Comparison of ENCODE assay signal across 1 cellular context in the genomic region with DNA sequence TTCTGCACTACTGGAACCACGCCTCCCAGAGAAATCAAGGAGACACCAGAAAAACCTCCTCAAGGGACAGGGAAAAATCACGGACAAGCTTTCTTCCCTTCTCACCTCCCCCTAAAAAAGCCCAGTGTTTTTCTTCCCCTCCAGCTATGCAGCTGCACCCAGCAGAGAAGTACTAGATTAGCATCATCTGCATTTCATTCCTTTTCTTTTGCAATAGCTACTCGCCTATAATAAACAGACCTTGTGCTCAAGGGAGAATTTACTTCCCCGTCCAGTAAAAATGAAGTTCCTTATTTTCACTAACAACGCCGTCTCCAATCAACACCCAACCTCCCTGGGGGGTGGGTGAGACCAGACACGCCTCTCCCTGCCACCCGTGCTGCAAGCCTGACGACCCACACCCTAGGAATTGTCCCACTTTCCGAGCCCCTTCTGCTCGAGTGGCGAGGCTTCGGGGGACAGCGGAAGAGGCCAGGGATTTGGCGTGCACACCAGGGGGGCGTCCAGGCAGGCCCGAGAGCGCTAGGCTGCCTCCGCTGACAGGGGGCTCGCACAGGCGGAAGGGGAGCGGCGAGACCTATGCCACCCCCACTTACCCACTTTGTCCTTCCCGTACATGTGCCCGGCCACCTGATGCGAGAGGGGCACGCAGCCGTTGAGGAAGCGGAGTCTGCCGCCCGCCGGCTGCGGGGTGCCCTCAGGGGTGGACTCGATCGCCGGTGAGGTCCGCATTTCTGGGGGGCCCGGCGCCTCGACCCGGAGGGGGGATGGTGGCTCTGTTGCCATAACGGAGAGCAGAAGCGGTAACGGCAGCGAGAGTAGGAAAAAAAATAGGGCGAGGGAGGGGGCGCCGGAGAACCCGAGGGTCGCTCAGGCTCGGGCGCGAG.
TF ChIP-seq lines count a peak whose summit lies in the region.

No MANE protein-coding gene starts in this region.

TF ChIP-seq in K562, 482 proteins besides CTCF, POLR2A, EP300 and RAD21 (continued from another document and continues in another):
- TF ChIP-seq, protein P1, sequence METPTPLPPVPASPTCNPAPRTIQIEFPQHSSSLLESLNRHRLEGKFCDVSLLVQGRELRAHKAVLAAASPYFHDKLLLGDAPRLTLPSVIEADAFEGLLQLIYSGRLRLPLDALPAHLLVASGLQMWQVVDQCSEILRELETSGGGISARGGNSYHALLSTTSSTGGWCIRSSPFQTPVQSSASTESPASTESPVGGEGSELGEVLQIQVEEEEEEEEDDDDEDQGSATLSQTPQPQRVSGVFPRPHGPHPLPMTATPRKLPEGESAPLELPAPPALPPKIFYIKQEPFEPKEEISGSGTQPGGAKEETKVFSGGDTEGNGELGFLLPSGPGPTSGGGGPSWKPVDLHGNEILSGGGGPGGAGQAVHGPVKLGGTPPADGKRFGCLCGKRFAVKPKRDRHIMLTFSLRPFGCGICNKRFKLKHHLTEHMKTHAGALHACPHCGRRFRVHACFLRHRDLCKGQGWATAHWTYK (CRISPR knock-in tag; IDR thresholded peaks at IDR 0.05), result no peak
- peak; percentile 38; the same call in 1 of the 2 replicates for TF ChIP-seq RNF2 (IDR thresholded peaks at IDR 0.05)
- TF ChIP-seq NR4A1 (CRISPR knock-in tag; IDR thresholded peaks at IDR 0.05), result 0 out of 2 replicates have a peak, but pooled peaks have one; percentile 20
- no peak for TF ChIP-seq NR4A1 (tag; IDR thresholded peaks at IDR 0.05)
- TF ChIP-seq, protein P2, sequence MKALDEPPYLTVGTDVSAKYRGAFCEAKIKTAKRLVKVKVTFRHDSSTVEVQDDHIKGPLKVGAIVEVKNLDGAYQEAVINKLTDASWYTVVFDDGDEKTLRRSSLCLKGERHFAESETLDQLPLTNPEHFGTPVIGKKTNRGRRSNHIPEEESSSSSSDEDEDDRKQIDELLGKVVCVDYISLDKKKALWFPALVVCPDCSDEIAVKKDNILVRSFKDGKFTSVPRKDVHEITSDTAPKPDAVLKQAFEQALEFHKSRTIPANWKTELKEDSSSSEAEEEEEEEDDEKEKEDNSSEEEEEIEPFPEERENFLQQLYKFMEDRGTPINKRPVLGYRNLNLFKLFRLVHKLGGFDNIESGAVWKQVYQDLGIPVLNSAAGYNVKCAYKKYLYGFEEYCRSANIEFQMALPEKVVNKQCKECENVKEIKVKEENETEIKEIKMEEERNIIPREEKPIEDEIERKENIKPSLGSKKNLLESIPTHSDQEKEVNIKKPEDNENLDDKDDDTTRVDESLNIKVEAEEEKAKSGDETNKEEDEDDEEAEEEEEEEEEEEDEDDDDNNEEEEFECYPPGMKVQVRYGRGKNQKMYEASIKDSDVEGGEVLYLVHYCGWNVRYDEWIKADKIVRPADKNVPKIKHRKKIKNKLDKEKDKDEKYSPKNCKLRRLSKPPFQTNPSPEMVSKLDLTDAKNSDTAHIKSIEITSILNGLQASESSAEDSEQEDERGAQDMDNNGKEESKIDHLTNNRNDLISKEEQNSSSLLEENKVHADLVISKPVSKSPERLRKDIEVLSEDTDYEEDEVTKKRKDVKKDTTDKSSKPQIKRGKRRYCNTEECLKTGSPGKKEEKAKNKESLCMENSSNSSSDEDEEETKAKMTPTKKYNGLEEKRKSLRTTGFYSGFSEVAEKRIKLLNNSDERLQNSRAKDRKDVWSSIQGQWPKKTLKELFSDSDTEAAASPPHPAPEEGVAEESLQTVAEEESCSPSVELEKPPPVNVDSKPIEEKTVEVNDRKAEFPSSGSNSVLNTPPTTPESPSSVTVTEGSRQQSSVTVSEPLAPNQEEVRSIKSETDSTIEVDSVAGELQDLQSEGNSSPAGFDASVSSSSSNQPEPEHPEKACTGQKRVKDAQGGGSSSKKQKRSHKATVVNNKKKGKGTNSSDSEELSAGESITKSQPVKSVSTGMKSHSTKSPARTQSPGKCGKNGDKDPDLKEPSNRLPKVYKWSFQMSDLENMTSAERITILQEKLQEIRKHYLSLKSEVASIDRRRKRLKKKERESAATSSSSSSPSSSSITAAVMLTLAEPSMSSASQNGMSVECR (CRISPR knock-in tag; IDR thresholded peaks at IDR 0.05), result peak; percentile 14
- TF ChIP-seq FOS (IDR thresholded peaks at IDR 0.05; ENCODE audit: extremely low read depth, insufficient read length), result no peak
- peak; percentile 92; the same call in 1 of the 2 replicates for TF ChIP-seq FOXJ2 (tag; IDR thresholded peaks at IDR 0.05)
- TF ChIP-seq BHLHE40 (IDR thresholded peaks at IDR 0.05; ENCODE audit: low read length), result peak; percentile 56; the same call in 1 of the 2 replicates
- TF ChIP-seq, protein P3, sequence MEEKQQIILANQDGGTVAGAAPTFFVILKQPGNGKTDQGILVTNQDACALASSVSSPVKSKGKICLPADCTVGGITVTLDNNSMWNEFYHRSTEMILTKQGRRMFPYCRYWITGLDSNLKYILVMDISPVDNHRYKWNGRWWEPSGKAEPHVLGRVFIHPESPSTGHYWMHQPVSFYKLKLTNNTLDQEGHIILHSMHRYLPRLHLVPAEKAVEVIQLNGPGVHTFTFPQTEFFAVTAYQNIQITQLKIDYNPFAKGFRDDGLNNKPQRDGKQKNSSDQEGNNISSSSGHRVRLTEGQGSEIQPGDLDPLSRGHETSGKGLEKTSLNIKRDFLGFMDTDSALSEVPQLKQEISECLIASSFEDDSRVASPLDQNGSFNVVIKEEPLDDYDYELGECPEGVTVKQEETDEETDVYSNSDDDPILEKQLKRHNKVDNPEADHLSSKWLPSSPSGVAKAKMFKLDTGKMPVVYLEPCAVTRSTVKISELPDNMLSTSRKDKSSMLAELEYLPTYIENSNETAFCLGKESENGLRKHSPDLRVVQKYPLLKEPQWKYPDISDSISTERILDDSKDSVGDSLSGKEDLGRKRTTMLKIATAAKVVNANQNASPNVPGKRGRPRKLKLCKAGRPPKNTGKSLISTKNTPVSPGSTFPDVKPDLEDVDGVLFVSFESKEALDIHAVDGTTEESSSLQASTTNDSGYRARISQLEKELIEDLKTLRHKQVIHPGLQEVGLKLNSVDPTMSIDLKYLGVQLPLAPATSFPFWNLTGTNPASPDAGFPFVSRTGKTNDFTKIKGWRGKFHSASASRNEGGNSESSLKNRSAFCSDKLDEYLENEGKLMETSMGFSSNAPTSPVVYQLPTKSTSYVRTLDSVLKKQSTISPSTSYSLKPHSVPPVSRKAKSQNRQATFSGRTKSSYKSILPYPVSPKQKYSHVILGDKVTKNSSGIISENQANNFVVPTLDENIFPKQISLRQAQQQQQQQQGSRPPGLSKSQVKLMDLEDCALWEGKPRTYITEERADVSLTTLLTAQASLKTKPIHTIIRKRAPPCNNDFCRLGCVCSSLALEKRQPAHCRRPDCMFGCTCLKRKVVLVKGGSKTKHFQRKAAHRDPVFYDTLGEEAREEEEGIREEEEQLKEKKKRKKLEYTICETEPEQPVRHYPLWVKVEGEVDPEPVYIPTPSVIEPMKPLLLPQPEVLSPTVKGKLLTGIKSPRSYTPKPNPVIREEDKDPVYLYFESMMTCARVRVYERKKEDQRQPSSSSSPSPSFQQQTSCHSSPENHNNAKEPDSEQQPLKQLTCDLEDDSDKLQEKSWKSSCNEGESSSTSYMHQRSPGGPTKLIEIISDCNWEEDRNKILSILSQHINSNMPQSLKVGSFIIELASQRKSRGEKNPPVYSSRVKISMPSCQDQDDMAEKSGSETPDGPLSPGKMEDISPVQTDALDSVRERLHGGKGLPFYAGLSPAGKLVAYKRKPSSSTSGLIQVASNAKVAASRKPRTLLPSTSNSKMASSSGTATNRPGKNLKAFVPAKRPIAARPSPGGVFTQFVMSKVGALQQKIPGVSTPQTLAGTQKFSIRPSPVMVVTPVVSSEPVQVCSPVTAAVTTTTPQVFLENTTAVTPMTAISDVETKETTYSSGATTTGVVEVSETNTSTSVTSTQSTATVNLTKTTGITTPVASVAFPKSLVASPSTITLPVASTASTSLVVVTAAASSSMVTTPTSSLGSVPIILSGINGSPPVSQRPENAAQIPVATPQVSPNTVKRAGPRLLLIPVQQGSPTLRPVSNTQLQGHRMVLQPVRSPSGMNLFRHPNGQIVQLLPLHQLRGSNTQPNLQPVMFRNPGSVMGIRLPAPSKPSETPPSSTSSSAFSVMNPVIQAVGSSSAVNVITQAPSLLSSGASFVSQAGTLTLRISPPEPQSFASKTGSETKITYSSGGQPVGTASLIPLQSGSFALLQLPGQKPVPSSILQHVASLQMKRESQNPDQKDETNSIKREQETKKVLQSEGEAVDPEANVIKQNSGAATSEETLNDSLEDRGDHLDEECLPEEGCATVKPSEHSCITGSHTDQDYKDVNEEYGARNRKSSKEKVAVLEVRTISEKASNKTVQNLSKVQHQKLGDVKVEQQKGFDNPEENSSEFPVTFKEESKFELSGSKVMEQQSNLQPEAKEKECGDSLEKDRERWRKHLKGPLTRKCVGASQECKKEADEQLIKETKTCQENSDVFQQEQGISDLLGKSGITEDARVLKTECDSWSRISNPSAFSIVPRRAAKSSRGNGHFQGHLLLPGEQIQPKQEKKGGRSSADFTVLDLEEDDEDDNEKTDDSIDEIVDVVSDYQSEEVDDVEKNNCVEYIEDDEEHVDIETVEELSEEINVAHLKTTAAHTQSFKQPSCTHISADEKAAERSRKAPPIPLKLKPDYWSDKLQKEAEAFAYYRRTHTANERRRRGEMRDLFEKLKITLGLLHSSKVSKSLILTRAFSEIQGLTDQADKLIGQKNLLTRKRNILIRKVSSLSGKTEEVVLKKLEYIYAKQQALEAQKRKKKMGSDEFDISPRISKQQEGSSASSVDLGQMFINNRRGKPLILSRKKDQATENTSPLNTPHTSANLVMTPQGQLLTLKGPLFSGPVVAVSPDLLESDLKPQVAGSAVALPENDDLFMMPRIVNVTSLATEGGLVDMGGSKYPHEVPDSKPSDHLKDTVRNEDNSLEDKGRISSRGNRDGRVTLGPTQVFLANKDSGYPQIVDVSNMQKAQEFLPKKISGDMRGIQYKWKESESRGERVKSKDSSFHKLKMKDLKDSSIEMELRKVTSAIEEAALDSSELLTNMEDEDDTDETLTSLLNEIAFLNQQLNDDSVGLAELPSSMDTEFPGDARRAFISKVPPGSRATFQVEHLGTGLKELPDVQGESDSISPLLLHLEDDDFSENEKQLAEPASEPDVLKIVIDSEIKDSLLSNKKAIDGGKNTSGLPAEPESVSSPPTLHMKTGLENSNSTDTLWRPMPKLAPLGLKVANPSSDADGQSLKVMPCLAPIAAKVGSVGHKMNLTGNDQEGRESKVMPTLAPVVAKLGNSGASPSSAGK (IDR thresholded peaks at IDR 0.05), result peak; percentile 74
- TF ChIP-seq NCOA4 (IDR thresholded peaks at IDR 0.05; ENCODE audit: partially characterized antibody), result no peak
- TF ChIP-seq SAP30 (IDR thresholded peaks at IDR 0.05; ENCODE audit: borderline replicate concordance, insufficient read depth, low read depth, low read length, poor library complexity, severe bottlenecking), result peak; percentile 75
- TF ChIP-seq, protein P4, sequence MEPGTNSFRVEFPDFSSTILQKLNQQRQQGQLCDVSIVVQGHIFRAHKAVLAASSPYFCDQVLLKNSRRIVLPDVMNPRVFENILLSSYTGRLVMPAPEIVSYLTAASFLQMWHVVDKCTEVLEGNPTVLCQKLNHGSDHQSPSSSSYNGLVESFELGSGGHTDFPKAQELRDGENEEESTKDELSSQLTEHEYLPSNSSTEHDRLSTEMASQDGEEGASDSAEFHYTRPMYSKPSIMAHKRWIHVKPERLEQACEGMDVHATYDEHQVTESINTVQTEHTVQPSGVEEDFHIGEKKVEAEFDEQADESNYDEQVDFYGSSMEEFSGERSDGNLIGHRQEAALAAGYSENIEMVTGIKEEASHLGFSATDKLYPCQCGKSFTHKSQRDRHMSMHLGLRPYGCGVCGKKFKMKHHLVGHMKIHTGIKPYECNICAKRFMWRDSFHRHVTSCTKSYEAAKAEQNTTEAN (CRISPR knock-in tag; IDR thresholded peaks at IDR 0.05), result no peak
- TF ChIP-seq PHF21A (IDR thresholded peaks at IDR 0.05; ENCODE audit: borderline replicate concordance, low read depth), result peak; percentile 97
- 0 out of 2 replicates have a peak, but pooled peaks have one; percentile 1 for TF ChIP-seq GABPB1 (CRISPR knock-in tag; IDR thresholded peaks at IDR 0.05)
- TF ChIP-seq NFE2 (IDR thresholded peaks at IDR 0.05; ENCODE audit: low read depth), result no peak
- TF ChIP-seq, protein P5, sequence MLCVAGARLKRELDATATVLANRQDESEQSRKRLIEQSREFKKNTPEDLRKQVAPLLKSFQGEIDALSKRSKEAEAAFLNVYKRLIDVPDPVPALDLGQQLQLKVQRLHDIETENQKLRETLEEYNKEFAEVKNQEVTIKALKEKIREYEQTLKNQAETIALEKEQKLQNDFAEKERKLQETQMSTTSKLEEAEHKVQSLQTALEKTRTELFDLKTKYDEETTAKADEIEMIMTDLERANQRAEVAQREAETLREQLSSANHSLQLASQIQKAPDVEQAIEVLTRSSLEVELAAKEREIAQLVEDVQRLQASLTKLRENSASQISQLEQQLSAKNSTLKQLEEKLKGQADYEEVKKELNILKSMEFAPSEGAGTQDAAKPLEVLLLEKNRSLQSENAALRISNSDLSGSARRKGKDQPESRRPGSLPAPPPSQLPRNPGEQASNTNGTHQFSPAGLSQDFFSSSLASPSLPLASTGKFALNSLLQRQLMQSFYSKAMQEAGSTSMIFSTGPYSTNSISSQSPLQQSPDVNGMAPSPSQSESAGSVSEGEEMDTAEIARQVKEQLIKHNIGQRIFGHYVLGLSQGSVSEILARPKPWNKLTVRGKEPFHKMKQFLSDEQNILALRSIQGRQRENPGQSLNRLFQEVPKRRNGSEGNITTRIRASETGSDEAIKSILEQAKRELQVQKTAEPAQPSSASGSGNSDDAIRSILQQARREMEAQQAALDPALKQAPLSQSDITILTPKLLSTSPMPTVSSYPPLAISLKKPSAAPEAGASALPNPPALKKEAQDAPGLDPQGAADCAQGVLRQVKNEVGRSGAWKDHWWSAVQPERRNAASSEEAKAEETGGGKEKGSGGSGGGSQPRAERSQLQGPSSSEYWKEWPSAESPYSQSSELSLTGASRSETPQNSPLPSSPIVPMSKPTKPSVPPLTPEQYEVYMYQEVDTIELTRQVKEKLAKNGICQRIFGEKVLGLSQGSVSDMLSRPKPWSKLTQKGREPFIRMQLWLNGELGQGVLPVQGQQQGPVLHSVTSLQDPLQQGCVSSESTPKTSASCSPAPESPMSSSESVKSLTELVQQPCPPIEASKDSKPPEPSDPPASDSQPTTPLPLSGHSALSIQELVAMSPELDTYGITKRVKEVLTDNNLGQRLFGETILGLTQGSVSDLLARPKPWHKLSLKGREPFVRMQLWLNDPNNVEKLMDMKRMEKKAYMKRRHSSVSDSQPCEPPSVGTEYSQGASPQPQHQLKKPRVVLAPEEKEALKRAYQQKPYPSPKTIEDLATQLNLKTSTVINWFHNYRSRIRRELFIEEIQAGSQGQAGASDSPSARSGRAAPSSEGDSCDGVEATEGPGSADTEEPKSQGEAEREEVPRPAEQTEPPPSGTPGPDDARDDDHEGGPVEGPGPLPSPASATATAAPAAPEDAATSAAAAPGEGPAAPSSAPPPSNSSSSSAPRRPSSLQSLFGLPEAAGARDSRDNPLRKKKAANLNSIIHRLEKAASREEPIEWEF (CRISPR knock-in tag; IDR thresholded peaks at IDR 0.05), result no peak
- TF ChIP-seq MAZ (CRISPR knock-in tag; conservative IDR thresholded peaks at IDR 0.05 in 1 of 2, IDR thresholded peaks at IDR 0.05 in 1 of 2), result peak; percentile 16 to 56; a peak in 3 of 4 replicates
- TF ChIP-seq, protein P6, sequence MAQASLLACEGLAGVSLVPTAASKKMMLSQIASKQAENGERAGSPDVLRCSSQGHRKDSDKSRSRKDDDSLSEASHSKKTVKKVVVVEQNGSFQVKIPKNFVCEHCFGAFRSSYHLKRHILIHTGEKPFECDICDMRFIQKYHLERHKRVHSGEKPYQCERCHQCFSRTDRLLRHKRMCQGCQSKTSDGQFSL (CRISPR knock-in tag; IDR thresholded peaks at IDR 0.05), result peak; percentile 53; the same call in 1 of the 2 replicates
- TF ChIP-seq, protein P6 (tag; IDR thresholded peaks at IDR 0.05), result no peak
- no peak for TF ChIP-seq ZNF140 (CRISPR knock-in tag; IDR thresholded peaks at IDR 0.05)
- no peak for TF ChIP-seq TEAD4 (IDR thresholded peaks at IDR 0.05; ENCODE audit: low read length)
- TF ChIP-seq TEAD4 (CRISPR knock-in tag; IDR thresholded peaks at IDR 0.05; ENCODE audit: borderline replicate concordance), result peak; percentile 27; the same call in 1 of the 2 replicates
